In genomic region chr15:29911705-29912104, GRCh38 we compare ENCODE assay signal across 22 cellular contexts.
A peak's percentile ranks its signal among the peaks of the same experiment; 100 is the strongest.
DNase-seq lines count a peak whose midpoint lies in the region; ATAC-seq, FAIRE-seq and TF ChIP-seq lines count a peak whose summit lies in the region.
"Had no signal": no experiment of that assay in that cellular context is flagged by ENCODE, and none has a peak within 500 bp of the region (broad histone marks: within the 10 kb centered on the region; RNA-seq: fewer than 3 reads in every experiment).

No MANE protein-coding gene starts in this region.

- H3K9me3 Mint-ChIP-seq in mesothelial cell of epicardium = peaks cover 18% of the 10 kb centered on the region

- H3K27me3 ChIP-seq in brain microvascular endothelial cell (replicated peaks) = no peaks in the 10 kb centered on the region
- H3K27me3 ChIP-seq: MG63, SJSA1 had no signal

- no peaks in the 10 kb centered on the region for H3K36me3 ChIP-seq in brain microvascular endothelial cell (replicated peaks)
- H3K36me3 ChIP-seq: MG63, SJSA1 had no signal

- no peak for TF ChIP-seq RAD21 in A549 (conservative IDR thresholded peaks at IDR 0.05 in 1 of 2, IDR thresholded peaks at IDR 0.05 in 1 of 2)

- H3K36me3 Mint-ChIP-seq in mesothelial cell of epicardium = peaks cover 3% of the 10 kb centered on the region
- H3K36me3 Mint-ChIP-seq: CD4-positive, alpha-beta memory T cell had no signal

- peak; percentile 23 for FAIRE-seq in A549 (lab: Jason Lieb, UNC)
- FAIRE-seq: GM12891 had no signal

- ATAC-seq in A549 = no peak
- no peak for ATAC-seq in GM21825 (IDR thresholded peaks at IDR 0.05; ENCODE audit: unreplicated experiment)
- no peak for ATAC-seq in HG02970 (IDR thresholded peaks at IDR 0.05; ENCODE audit: low FRiP score, unreplicated experiment)
- ATAC-seq: PC-3 had no signal

- no peak for TF ChIP-seq POLR2A in A549 (IDR thresholded peaks at IDR 0.05; ENCODE audit: low read length)

- 64% methylated on average over 3 of the region's 3 CpGs for WGBS in A549 (ENCODE audit: missing lambda C conversion rate)

- H3K27ac Mint-ChIP-seq in mesothelial cell of epicardium = peak overlapping the region; percentile 37
- H3K27ac Mint-ChIP-seq: CD4-positive, alpha-beta memory T cell had no signal

- no peaks in the 10 kb centered on the region for H3K27me3 Mint-ChIP-seq in mesothelial cell of epicardium (ENCODE audit: low read depth)

- no peak overlapping the region for H3K4me3 ChIP-seq in A549
- no peak overlapping the region for H3K4me3 ChIP-seq in brain microvascular endothelial cell (ENCODE audit: low read depth, low read length)
- H3K4me3 ChIP-seq: MG63, SJSA1 had no signal

- in situ Hi-C loops in brain microvascular endothelial cell (cut with HindIII; ENCODE audit: low pct_ligation_motif_present, low sequenced_read_pairs) = no loop called here

- CTCF ChIA-PET in A549 (lab: Yijun Ruan, JAX) = interaction anchor here (0.7 to 1.5 kb wide), 2 partner anchors 14 to 255 kb away, joined by 3 to 5 read pairs; no protein-coding TSS in a partner anchor

- peaks cover 14% of the 10 kb centered on the region; the same call in 2 of the 3 replicates for H3K9me3 ChIP-seq in A549

- peaks cover 40% of the 10 kb centered on the region for H3K4me1 Mint-ChIP-seq in mesothelial cell of epicardium
- H3K4me1 Mint-ChIP-seq: CD4-positive, alpha-beta memory T cell had no signal

- H3K27ac ChIP-seq in A549 = no peak overlapping the region
- peak overlapping the region; percentile 8 for H3K27ac ChIP-seq in brain microvascular endothelial cell
- H3K27ac ChIP-seq: SJSA1 had no signal

- TF ChIP-seq CTCF in A549 (IDR thresholded peaks at IDR 0.05) = no peak
- TF ChIP-seq CTCF in brain microvascular endothelial cell (IDR thresholded peaks at IDR 0.05; ENCODE audit: low read depth, low read length, missing control alignments) = no peak
- TF ChIP-seq CTCF in mesothelial cell of epicardium (IDR thresholded peaks at IDR 0.05; ENCODE audit: unreplicated experiment) = no peak

- H3K4me3 Mint-ChIP-seq in mesothelial cell of epicardium = no peak overlapping the region
- H3K4me3 Mint-ChIP-seq: CD4-positive, alpha-beta memory T cell had no signal

- DNase-seq in A549 (ENCODE audit: low read depth in 1 of 2, low spot score in 1 of 2) (no peak), ELR (ENCODE audit: low read depth) (peak; percentile 15), brain microvascular endothelial cell (peak; percentile 31), mesothelial cell of epicardium (ENCODE audit: low spot score in 2 of 2, unreplicated experiment in 2 of 2) (no peak), D341Med (ENCODE audit: low spot score) (no peak)
- DNase-seq: C1 segment of cervical spinal cord; CD4-positive, alpha-beta memory T cell; COR-L47; EL; GF-D8; H7; KG1; MG63; NCI-H2029; NCI-H446; NCI-H524 treated with DMSO at 0.1 percent for 48 hours; NCI-H774; PC-3 had no signal

- no peak overlapping the region for H3K4me2 ChIP-seq in A549

- H3K4me1 ChIP-seq in A549 = peaks cover 18% of the 10 kb centered on the region

- TF ChIP-seq EP300 in A549 (IDR thresholded peaks at IDR 0.05) = no peak

- POLR2A ChIA-PET in A549 (lab: Yijun Ruan, JAX) = no interaction called here

TF ChIP-seq in A549, 52 proteins besides CTCF, POLR2A, EP300 and RAD21:
- TF ChIP-seq NPAS2 (CRISPR knock-in tag; IDR thresholded peaks at IDR 0.05; ENCODE audit: borderline replicate concordance) (no peak), JUNB (IDR thresholded peaks at IDR 0.05) (no peak), ESRRA (IDR thresholded peaks at IDR 0.05; ENCODE audit: borderline replicate concordance, low read length) (no peak), BHLHE40 (IDR thresholded peaks at IDR 0.05; ENCODE audit: low read depth, low read length) (no peak), RFX5 (IDR thresholded peaks at IDR 0.05) (no peak), MAX (IDR thresholded peaks at IDR 0.05) (no peak), ZNF302 (CRISPR knock-in tag; IDR thresholded peaks at IDR 0.05) (no peak), ZSCAN20 (CRISPR knock-in tag; IDR thresholded peaks at IDR 0.05) (no peak), TP53 (CRISPR knock-in tag; IDR thresholded peaks at IDR 0.05) (no peak)

Comparison
In these comparisons a context has a peak if more than half of its experiments do, and no peak if none do; other contexts are left out.
1. DNase-seq: peak in ELR (single experiment) and brain microvascular endothelial cell (single experiment); none in A549 (0 of 2), mesothelial cell of epicardium (0 of 2) and D341Med (single experiment).